28 cellular contexts compared by ENCODE assay signal in genomic region chr7:94015538-94015937, GRCh38.
"Had no signal": no experiment of that assay in that cellular context is flagged by ENCODE, and none has a peak within 500 bp of the region (broad histone marks: within the 10 kb centered on the region; RNA-seq: fewer than 3 reads in every experiment).

No MANE protein-coding gene starts in this region.

- ATAC-seq: naive thymus-derived CD4-positive, alpha-beta T cell; natural killer cell; psoas muscle; right cardiac atrium; sciatic nerve; stimulated activated memory B cell treated with anti-CD40 and anti-IgM and Interleukin-4, amounts not matched to agents 10 μg/mL and 1 μg/mL and 100 μg/mL, for 72 hours had no signal

- H3K36me3 ChIP-seq: neutrophil, ovary, stomach, thoracic aorta, thyroid gland, tibial nerve, upper lobe of left lung, vagina had no signal

- H3K27me3 Mint-ChIP-seq: progenitor cell of endocrine pancreas; stimulated activated memory B cell treated with anti-CD40 and anti-IgM and Interleukin-4, amounts not matched to agents 10 μg/mL and 1 μg/mL and 100 μg/mL, for 72 hours had no signal

- H3K9ac ChIP-seq: parathyroid adenoma had no signal

- DNase-seq: naive thymus-derived CD4-positive, alpha-beta T cell; natural killer cell; occipital lobe; ovary; posterior cingulate gyrus; psoas muscle; right cardiac atrium; stimulated activated CD4-positive, alpha-beta T cell treated with anti-CD3 and anti-CD28 coated beads, Interleukin-15, amount 100 ng/mL, for 24 hours; stimulated activated CD4-positive, alpha-beta T cell treated with anti-CD3 and anti-CD28 coated beads, Interleukin-4, amount 100 ng/mL, for 1 hour; stimulated activated CD4-positive, alpha-beta T cell treated with anti-CD3 and anti-CD28 coated beads, Interleukin-4, amount 100 ng/mL, for 4 hours; stimulated activated CD8-positive, alpha-beta memory T cell treated with anti-CD3 and anti-CD28 coated beads, Interleukin-4, amount 100 ng/mL, for 48 hours; stimulated activated naive CD4-positive, alpha-beta T cell; stomach; thyroid gland; trophoblast cell; upper lobe of left lung had no signal

- FAIRE-seq: urothelium cell line had no signal

- H3K27ac Mint-ChIP-seq: naive thymus-derived CD4-positive, alpha-beta T cell; natural killer cell; nephron; progenitor cell of endocrine pancreas; stimulated activated memory B cell treated with anti-CD40 and anti-IgM and Interleukin-4, amounts not matched to agents 10 μg/mL and 1 μg/mL and 100 μg/mL, for 72 hours; stimulated activated naive CD8-positive, alpha-beta T cell treated with anti-CD3 and anti-CD28 coated beads, Interleukin-15, Interleukin-2, amounts not matched to agents 100 ng/mL and 50 ng/mL, for 24 hours had no signal

- H3K4me3 Mint-ChIP-seq: naive thymus-derived CD4-positive, alpha-beta T cell; natural killer cell; nephron; stimulated activated memory B cell treated with anti-CD40 and anti-IgM and Interleukin-4, amounts not matched to agents 10 μg/mL and 1 μg/mL and 100 μg/mL, for 72 hours; stimulated activated naive CD8-positive, alpha-beta T cell treated with anti-CD3 and anti-CD28 coated beads, Interleukin-15, Interleukin-2, amounts not matched to agents 100 ng/mL and 50 ng/mL, for 24 hours had no signal

- H2AFZ ChIP-seq: parathyroid adenoma had no signal

- H3K4me1 Mint-ChIP-seq: naive thymus-derived CD4-positive, alpha-beta T cell; natural killer cell; nephron had no signal

- H3K27ac ChIP-seq: neutrophil, ovary, parathyroid adenoma, psoas muscle, skin epidermis, stomach, thoracic aorta, thyroid gland, tibial nerve, upper lobe of left lung, vagina had no signal

- H3K36me3 Mint-ChIP-seq: naive thymus-derived CD4-positive, alpha-beta T cell; natural killer cell; stimulated activated memory B cell treated with anti-CD40 and anti-IgM and Interleukin-4, amounts not matched to agents 10 μg/mL and 1 μg/mL and 100 μg/mL, for 72 hours had no signal

- H3K79me2 ChIP-seq: parathyroid adenoma had no signal

- H3K4me1 ChIP-seq: parathyroid adenoma, psoas muscle, stomach, thyroid gland, tibial nerve, upper lobe of left lung, vagina had no signal

- H3K4me3 ChIP-seq: ovary, psoas muscle, skin epidermis, stomach, thoracic aorta, thyroid gland, tibial nerve, upper lobe of left lung, vagina had no signal

- H3K27me3 ChIP-seq: stomach, thyroid gland, tibial nerve, upper lobe of left lung, vagina had no signal

- H3K9me3 Mint-ChIP-seq: natural killer cell; nephron; stimulated activated naive CD8-positive, alpha-beta T cell treated with anti-CD3 and anti-CD28 coated beads, Interleukin-15, Interleukin-2, amounts not matched to agents 100 ng/mL and 50 ng/mL, for 24 hours had no signal

- H3K9me3 ChIP-seq: neutrophil, ovary, psoas muscle, stomach, thoracic aorta, thyroid gland, tibial nerve, upper lobe of left lung, vagina had no signal
